8 cellular contexts compared by ENCODE assay signal in the genomic region with DNA sequence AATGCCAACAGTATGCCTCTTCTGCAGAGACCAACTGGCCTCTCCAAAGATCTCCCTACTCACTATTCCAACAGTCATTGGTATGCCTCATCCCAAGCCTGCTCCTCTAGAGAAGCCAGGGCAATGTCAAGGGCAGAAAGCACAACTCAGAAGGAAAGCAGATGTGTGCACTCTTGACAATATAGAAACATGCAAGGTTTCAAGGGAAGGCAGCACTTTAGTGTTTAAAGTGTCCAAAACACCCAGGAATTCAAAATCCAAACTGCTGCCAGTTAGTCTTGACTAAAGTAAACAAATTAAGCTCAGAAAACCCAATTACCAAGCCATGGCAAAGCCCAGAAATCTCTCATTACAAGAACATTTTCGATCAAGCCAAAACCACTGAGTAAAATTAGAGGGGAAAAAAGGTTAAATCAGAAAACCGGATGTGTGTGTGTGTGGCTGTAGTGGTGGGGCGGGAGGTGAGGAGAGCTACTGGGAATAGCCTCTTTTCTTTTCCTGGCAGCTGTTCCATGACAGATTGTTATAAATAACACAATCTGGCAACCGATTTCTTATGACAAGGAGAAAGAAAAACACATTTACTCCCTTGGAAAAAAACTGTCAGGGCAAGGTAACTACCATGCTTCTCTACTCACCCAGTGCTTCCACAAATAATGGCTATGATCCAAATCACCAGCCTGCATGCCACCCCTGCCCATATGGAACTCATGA. TPM values are rescaled to one million over a fixed set of nuclear protein-coding genes. Genes with fewer than 3 reads are reported as not detected.
DNase-seq lines count a peak whose midpoint lies in the region; ATAC-seq and TF ChIP-seq lines count a peak whose summit lies in the region.

No MANE protein-coding gene starts in this region.

- ATAC-seq in heart left ventricle (peak; percentile 60 to 88 (median 82)), GM21381 (IDR thresholded peaks at IDR 0.05; ENCODE audit: unreplicated experiment) (no peak)
- ATAC-seq in stimulated activated naive CD8-positive, alpha-beta T cell treated with anti-CD3 and anti-CD28 coated beads, Interleukin-15, amount 100 ng/mL, for 72 hours, result no peak

- H3K4me1 Mint-ChIP-seq in stimulated activated naive CD8-positive, alpha-beta T cell treated with anti-CD3 and anti-CD28 coated beads, Interleukin-15, amount 100 ng/mL, for 72 hours, result peaks cover 29% of the 10 kb centered on the region

- H3K9me3 ChIP-seq in WERI-Rb-1 (ENCODE audit: severe bottlenecking) (no peaks in the 10 kb centered on the region), heart left ventricle (no peaks in the 10 kb centered on the region), colonic mucosa (no peaks in the 10 kb centered on the region)

- H3K4me3 ChIP-seq in HFF-Myc (replicated peaks; ENCODE audit: low read depth, low read length) (no peak overlapping the region), WERI-Rb-1 (ENCODE audit: low read depth, low read length) (no peak overlapping the region), heart left ventricle (peak overlapping the region in 1 of 12 donors; percentile 5), colonic mucosa (no peak overlapping the region)

- no peak for TF ChIP-seq CTCF in HFF-Myc (IDR thresholded peaks at IDR 0.05; ENCODE audit: low read depth, low read length, missing control alignments)
- no peak for TF ChIP-seq CTCF in WERI-Rb-1 (IDR thresholded peaks at IDR 0.05; ENCODE audit: low read depth, low read length)
- TF ChIP-seq CTCF in heart left ventricle (IDR thresholded peaks at IDR 0.05), result no peak
- no peak for TF ChIP-seq CTCF in colonic mucosa (IDR thresholded peaks at IDR 0.05)

- peaks cover 0 to 38% (median 25%) of the 10 kb centered on the region in 12 donors for H3K4me1 ChIP-seq in heart left ventricle
- no peaks in the 10 kb centered on the region for H3K4me1 ChIP-seq in colonic mucosa

- intact Hi-C loops in heart left ventricle (cut with DNase I), result no loop called here
- intact Hi-C loops in posterior vena cava (cut with DNase I), result no loop called here
- intact Hi-C loops in colonic mucosa (cut with DNase I), result no loop called here

- H3K36me3 ChIP-seq in WERI-Rb-1, result no peaks in the 10 kb centered on the region
- peaks cover 0 to 4% (median 0%) of the 10 kb centered on the region in 9 donors for H3K36me3 ChIP-seq in heart left ventricle
- no peaks in the 10 kb centered on the region for H3K36me3 ChIP-seq in colonic mucosa

- WGBS in heart left ventricle, 4 donors, result 9 to 18% (median 17%) methylated on average over 4 of the region's 4 CpGs

- H3K27me3 ChIP-seq in WERI-Rb-1 (ENCODE audit: insufficient read depth, low read depth, severe bottlenecking), result no peaks in the 10 kb centered on the region
- H3K27me3 ChIP-seq in heart left ventricle, result no peaks in the 10 kb centered on the region
- no peaks in the 10 kb centered on the region for H3K27me3 ChIP-seq in colonic mucosa

- DNase-seq in HFF-Myc (ENCODE audit: extremely low read depth, low read depth) (peak; percentile 73), WERI-Rb-1 (no peak), heart left ventricle (peak in 4 of 5 donors; percentile 25 to 63 (median 40)), posterior vena cava (ENCODE audit: low spot score) (no peak), colonic mucosa (no peak), GM19238 (ENCODE audit: insufficient read length, low spot score) (no peak)
- DNase-seq in stimulated activated naive CD8-positive, alpha-beta T cell treated with anti-CD3 and anti-CD28 coated beads, Interleukin-15, amount 100 ng/mL, for 72 hours, result no peak

- H3K9ac ChIP-seq in colonic mucosa (ENCODE audit: low read depth in 2 of 2, low read length in 2 of 2), result no peak overlapping the region

- no peak for TF ChIP-seq POLR2A in heart left ventricle (IDR thresholded peaks at IDR 0.05)

- H3K4me3 Mint-ChIP-seq in stimulated activated naive CD8-positive, alpha-beta T cell treated with anti-CD3 and anti-CD28 coated beads, Interleukin-15, amount 100 ng/mL, for 72 hours, result peak overlapping the region; percentile 0 to 23

- 0 out of 2 replicates have a peak overlapping the region, but pooled peaks have one; percentile 7 for H3K27ac ChIP-seq in WERI-Rb-1
- peak overlapping the region; percentile 4 to 76 (median 62) for H3K27ac ChIP-seq in heart left ventricle
- no peak overlapping the region for H3K27ac ChIP-seq in colonic mucosa

- H3K27me3 Mint-ChIP-seq in stimulated activated naive CD8-positive, alpha-beta T cell treated with anti-CD3 and anti-CD28 coated beads, Interleukin-15, amount 100 ng/mL, for 72 hours, result no peaks in the 10 kb centered on the region

- H3K27ac Mint-ChIP-seq in stimulated activated naive CD8-positive, alpha-beta T cell treated with anti-CD3 and anti-CD28 coated beads, Interleukin-15, amount 100 ng/mL, for 72 hours, result peak overlapping the region in 1 of 2 donors; percentile 63

- H3K9me3 Mint-ChIP-seq in stimulated activated naive CD8-positive, alpha-beta T cell treated with anti-CD3 and anti-CD28 coated beads, Interleukin-15, amount 100 ng/mL, for 72 hours, result no peaks in the 10 kb centered on the region

RNA-seq across cellular contexts. Expression of a gene that starts 39.2 kb away (rescaled TPM):
- total RNA-seq in heart left ventricle (10 to 100 TPM; 27.5 to 48.8 (median 37.7) TPM), posterior vena cava (10 to 100 TPM; 25.9 to 26.8 TPM), colonic mucosa (10 to 100 TPM; 10.9 to 22.7 TPM)
- 10 to 100 TPM; 33.3 to 50.6 TPM for polyA plus RNA-seq in heart left ventricle

Comparison
In these comparisons a context has a peak if more than half of its experiments do, and no peak if none do; other contexts are left out.
1. DNase-seq: peak in HFF-Myc (single experiment) and heart left ventricle (4 of 5); none in WERI-Rb-1 (single experiment), stimulated activated naive CD8-positive, alpha-beta T cell treated with anti-CD3 and anti-CD28 coated beads, Interleukin-15, amount 100 ng/mL, for 72 hours (0 of 2), posterior vena cava (single experiment), colonic mucosa (single experiment) and GM19238 (single experiment).
2. ATAC-seq: peak in heart left ventricle (4 of 4); none in stimulated activated naive CD8-positive, alpha-beta T cell treated with anti-CD3 and anti-CD28 coated beads, Interleukin-15, amount 100 ng/mL, for 72 hours (single experiment) and GM21381 (single experiment).